ENCODE assay signal across 25 cellular contexts in genomic region chrX:18573556-18573955, GRCh38.
"Had no signal": no experiment of that assay in that cellular context is flagged by ENCODE, and none has a peak within 500 bp of the region (broad histone marks: within the 10 kb centered on the region; RNA-seq: fewer than 3 reads in every experiment).

No MANE protein-coding gene starts in this region.

- H3K9me3 ChIP-seq: esophagus squamous epithelium, mucosa of descending colon, neutrophil, pancreas, sigmoid colon, stomach, testis, tibial nerve, upper lobe of right lung, uterus had no signal

- ATAC-seq: effector memory CD8-positive, alpha-beta T cell; mucosa of descending colon; natural killer cell treated with Interleukin-12 subunit alpha and Interleukin-12 subunit beta and Interleukin-15 and Interleukin-18, amount 100 ng/mL, for 72 hours; pancreas; stimulated activated effector memory CD8-positive, alpha-beta T cell treated with anti-CD3 and anti-CD28 coated beads, Interleukin-12 subunit alpha, Interleukin-12 subunit beta, amount 100 ng/mL, for 72 hours; upper lobe of right lung had no signal

- H3K4me3 Mint-ChIP-seq: effector memory CD8-positive, alpha-beta T cell; mesothelial cell of epicardium; naive B cell; natural killer cell treated with Interleukin-12 subunit alpha and Interleukin-12 subunit beta and Interleukin-15 and Interleukin-18, amount 100 ng/mL, for 72 hours; neural crest cell; stimulated activated effector memory CD8-positive, alpha-beta T cell treated with anti-CD3 and anti-CD28 coated beads, Interleukin-12 subunit alpha, Interleukin-12 subunit beta, amount 100 ng/mL, for 72 hours had no signal

- H3K9me3 Mint-ChIP-seq: effector memory CD8-positive, alpha-beta T cell; natural killer cell treated with Interleukin-12 subunit alpha and Interleukin-12 subunit beta and Interleukin-15 and Interleukin-18, amount 100 ng/mL, for 72 hours; stimulated activated effector memory CD8-positive, alpha-beta T cell treated with anti-CD3 and anti-CD28 coated beads, Interleukin-12 subunit alpha, Interleukin-12 subunit beta, amount 100 ng/mL, for 72 hours had no signal

- H3K36me3 Mint-ChIP-seq: mesothelial cell of epicardium; natural killer cell treated with Interleukin-12 subunit alpha and Interleukin-12 subunit beta and Interleukin-15 and Interleukin-18, amount 100 ng/mL, for 72 hours; stimulated activated effector memory CD8-positive, alpha-beta T cell treated with anti-CD3 and anti-CD28 coated beads, Interleukin-12 subunit alpha, Interleukin-12 subunit beta, amount 100 ng/mL, for 72 hours had no signal

- H3K27me3 Mint-ChIP-seq: effector memory CD8-positive, alpha-beta T cell; naive B cell had no signal

- H3K27me3 ChIP-seq: esophagus squamous epithelium, hepatocyte, neutrophil, pancreas, sigmoid colon, stomach, testis, tibial nerve, upper lobe of right lung, uterus had no signal

- H3K27ac Mint-ChIP-seq: mesothelial cell of epicardium; natural killer cell treated with Interleukin-12 subunit alpha and Interleukin-12 subunit beta and Interleukin-15 and Interleukin-18, amount 100 ng/mL, for 72 hours; stimulated activated effector memory CD8-positive, alpha-beta T cell treated with anti-CD3 and anti-CD28 coated beads, Interleukin-12 subunit alpha, Interleukin-12 subunit beta, amount 100 ng/mL, for 72 hours had no signal

- H3K27ac ChIP-seq: esophagus squamous epithelium, hepatocyte, neutrophil, pancreas, sigmoid colon, stomach, testis, tibial nerve, upper lobe of right lung, uterus had no signal

- H3K4me1 ChIP-seq: esophagus squamous epithelium, pancreas, sigmoid colon, stomach, testis, tibial nerve, upper lobe of right lung, uterus had no signal

- H3K36me3 ChIP-seq: esophagus squamous epithelium, neutrophil, pancreas, sigmoid colon, stomach, tibial nerve, upper lobe of right lung, uterus had no signal

- H3K4me1 Mint-ChIP-seq: mesothelial cell of epicardium; naive B cell; stimulated activated effector memory CD8-positive, alpha-beta T cell treated with anti-CD3 and anti-CD28 coated beads, Interleukin-12 subunit alpha, Interleukin-12 subunit beta, amount 100 ng/mL, for 72 hours had no signal

- DNase-seq: cortex of kidney; effector memory CD8-positive, alpha-beta T cell; erythroblast; esophagus squamous epithelium; foreskin melanocyte; kidney; mesenchymal stem cell; mucosa of descending colon; naive B cell; pancreas; sigmoid colon; stimulated activated CD4-positive, alpha-beta T cell treated with anti-CD3 and anti-CD28 coated beads, Interleukin-2, amount 100 ng/mL, for 24 hours; stimulated activated CD4-positive, alpha-beta T cell treated with anti-CD3 and anti-CD28 coated beads, Interleukin-4, amount 100 ng/mL, for 24 hours; stimulated activated naive CD4-positive, alpha-beta T cell treated with Interleukin-2 at 50 U/mL for 16 hours; stomach; testis; upper lobe of right lung; uterus had no signal

- H3K4me3 ChIP-seq: esophagus squamous epithelium, hepatocyte, mucosa of descending colon, pancreas, sigmoid colon, stomach, testis, tibial nerve, upper lobe of right lung, uterus had no signal
